ENCODE assay signal across 9 cellular contexts in the genomic region with DNA sequence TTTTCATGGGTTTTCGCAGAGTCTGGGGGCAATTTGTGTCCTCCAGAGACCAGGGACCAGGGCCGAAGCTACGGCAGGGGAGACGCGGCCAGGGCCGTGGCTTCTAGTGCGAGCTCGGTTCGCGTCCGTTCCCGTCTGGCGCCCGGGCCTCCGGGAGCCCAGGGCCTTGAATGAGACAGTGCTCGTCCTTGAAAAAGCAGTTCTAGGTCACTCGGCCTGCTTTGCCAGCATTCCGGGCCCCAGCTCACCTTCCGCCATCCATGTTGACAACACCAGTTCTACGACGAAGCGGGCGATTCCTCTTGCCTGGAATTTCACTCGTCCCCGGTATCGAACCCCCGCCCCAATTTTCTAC. TPM values are rescaled to one million over a fixed set of nuclear protein-coding genes. Genes with fewer than 3 reads are reported as not detected.
A peak's percentile ranks its signal among the peaks of the same experiment; 100 is the strongest.
DNase-seq lines count a peak whose midpoint lies in the region; ATAC-seq and TF ChIP-seq lines count a peak whose summit lies in the region.
"Had no signal": no experiment of that assay in that cellular context is flagged by ENCODE, and none has a peak within 500 bp of the region (broad histone marks: within the 10 kb centered on the region; RNA-seq: fewer than 3 reads in every experiment).

No MANE protein-coding gene starts in this region.

- H3K79me2 ChIP-seq in PC-9 (ENCODE audit: low read depth) = no peaks in the 10 kb centered on the region

- peak overlapping the region; percentile 2 for H2BK120ac ChIP-seq in mesenchymal stem cell (ENCODE audit: low read depth, low read length)

- H3K27me3 Mint-ChIP-seq in CD8-positive, alpha-beta T cell (ENCODE audit: low read depth) = peaks cover 3% of the 10 kb centered on the region

- H3F3A ChIP-seq in PC-9 (ENCODE audit: insufficient read depth, low read depth) = peaks cover 13% of the 10 kb centered on the region

- no peak overlapping the region for H3K23ac ChIP-seq in mesenchymal stem cell (ENCODE audit: low read length in 2 of 2)

- TF ChIP-seq CTCF in CD8-positive, alpha-beta T cell (IDR thresholded peaks at IDR 0.05) = no peak
- TF ChIP-seq CTCF in PC-9 (conservative IDR thresholded peaks at IDR 0.05) (no peak), colonic mucosa (IDR thresholded peaks at IDR 0.05) (no peak), tibial artery (IDR thresholded peaks at IDR 0.05) (no peak)

- peak overlapping the region; percentile 80 to 98 for H2BK12ac ChIP-seq in mesenchymal stem cell (ENCODE audit: low read length in 2 of 2)

- H3K4me2 ChIP-seq in PC-9 (peak overlapping the region; percentile 86), mesenchymal stem cell (ENCODE audit: low read length, poor library complexity, severe bottlenecking) (no peak overlapping the region)

- H4K20me1 ChIP-seq in PC-9 (ENCODE audit: insufficient read depth) = no peaks in the 10 kb centered on the region

- H2BK5ac ChIP-seq in mesenchymal stem cell (ENCODE audit: low read depth, low read length, poor library complexity, severe bottlenecking) = no peak overlapping the region

- H3K14ac ChIP-seq in mesenchymal stem cell (ENCODE audit: low read length in 2 of 2) = no peak overlapping the region

- DNase-seq in CD8-positive, alpha-beta T cell = peak in 3 of 7 experiments; percentile 25 to 34 (median 32)
- DNase-seq in PC-9 (peak in 1 of 2 experiments; percentile 12), colonic mucosa (peak; percentile 52), mesenchymal stem cell (no peak), tibial artery (peak; percentile 32 to 74)

- TSS peak; percentile 80 for BruUV-seq in PC-9 (replicated peaks; lab: Mats Ljungman, UMichigan)

- CTCF ChIA-PET in CD8-positive, alpha-beta T cell (lab: Charles Lee) = interaction anchor here (0.7 to 8.4 kb wide), 10 partner anchors 12 to 420 kb away, joined by 3 to 95 read pairs (median 10); a partner anchor contains a TSS
- CTCF ChIA-PET in PC-9 (lab: Charles Lee) = no interaction called here

- 73% methylated on average over 27 of the region's 27 CpGs for WGBS in mesenchymal stem cell

- peak overlapping the region; percentile 93 for H3K27ac Mint-ChIP-seq in CD8-positive, alpha-beta T cell

- peaks cover 41% of the 10 kb centered on the region for H3K36me3 Mint-ChIP-seq in CD8-positive, alpha-beta T cell

- ATAC-seq in CD8-positive, alpha-beta T cell = peak; percentile 14
- ATAC-seq in GM21717 (IDR thresholded peaks at IDR 0.05; ENCODE audit: unreplicated experiment) (peak; percentile 15), GM19452 (IDR thresholded peaks at IDR 0.05; ENCODE audit: unreplicated experiment) (no peak), HG03565 (IDR thresholded peaks at IDR 0.05; ENCODE audit: unreplicated experiment) (no peak)

- H3K4me3 Mint-ChIP-seq in CD8-positive, alpha-beta T cell = peak overlapping the region; percentile 88

- peaks cover 20% of the 10 kb centered on the region for H3K4me1 ChIP-seq in CD8-positive, alpha-beta T cell (ENCODE audit: insufficient read depth, low read length)
- peaks cover 17% of the 10 kb centered on the region; the same call in 1 of the 2 replicates for H3K4me1 ChIP-seq in PC-9 (replicated peaks; ENCODE audit: insufficient read depth)
- no peaks in the 10 kb centered on the region for H3K4me1 ChIP-seq in colonic mucosa
- H3K4me1 ChIP-seq in mesenchymal stem cell (ENCODE audit: control insufficient read depth, insufficient read depth, low read depth, low read length) = no peaks in the 10 kb centered on the region
- peaks cover 0 to 17% (median 12%) of the 10 kb centered on the region in 4 donors for H3K4me1 ChIP-seq in tibial artery

- H2AFZ ChIP-seq in PC-9 (peak overlapping the region; percentile 95), mesenchymal stem cell (ENCODE audit: low read depth, low read length) (no peak overlapping the region)

- H4K8ac ChIP-seq in mesenchymal stem cell (ENCODE audit: low read length) = peak overlapping the region; percentile 58

- peak overlapping the region; percentile 97 for H3K27ac ChIP-seq in CD8-positive, alpha-beta T cell (ENCODE audit: low read depth, low read length)
- peak overlapping the region; percentile 49 for H3K27ac ChIP-seq in PC-9
- peak overlapping the region; percentile 87 for H3K27ac ChIP-seq in colonic mucosa
- no peak overlapping the region for H3K27ac ChIP-seq in mesenchymal stem cell (ENCODE audit: low read length, poor library complexity, severe bottlenecking)
- peak overlapping the region; percentile 88 to 93 for H3K27ac ChIP-seq in tibial artery

- H3K9ac ChIP-seq in colonic mucosa (ENCODE audit: low read depth in 2 of 2, low read length in 2 of 2) = peak overlapping the region; percentile 91 to 92
- peak overlapping the region; percentile 99 for H3K9ac ChIP-seq in mesenchymal stem cell (ENCODE audit: low read length)

- intact Hi-C loops in CD8-positive, alpha-beta T cell (cut with DNase I, micrococcal nuclease) = loop anchor here (1.0 to 10.0 kb wide), 9 partner anchors 15 to 518 kb away; a partner anchor contains a TSS
- intact Hi-C loops in PC-9 (cut with micrococcal nuclease; ENCODE audit: unreplicated experiment) = no loop called here
- intact Hi-C loops in colonic mucosa (cut with DNase I) = no loop called here
- intact Hi-C loops in tibial artery (cut with DNase I; ENCODE audit: low total_unique reads) = no loop called here

- peaks cover 51% of the 10 kb centered on the region for H3K4me1 Mint-ChIP-seq in CD8-positive, alpha-beta T cell (ENCODE audit: low read depth)

- POLR2A ChIA-PET in CD8-positive, alpha-beta T cell (lab: Charles Lee) = interaction anchor here (0.8 to 3.8 kb wide), 11 partner anchors 12 to 990 kb away, joined by 3 to 24 read pairs (median 4); a partner anchor contains a TSS
- POLR2A ChIA-PET in PC-9 (lab: Charles Lee; ENCODE audit: unreplicated experiment) = interaction anchor here (0.6 to 0.8 kb wide), 2 partner anchors 12 to 1102 kb away, joined by 6 to 9 read pairs; no protein-coding TSS in a partner anchor

- peak overlapping the region; percentile 34 for H2BK15ac ChIP-seq in mesenchymal stem cell (ENCODE audit: low read depth, poor library complexity, severe bottlenecking)

- peak overlapping the region; percentile 75 to 93 for H3K18ac ChIP-seq in mesenchymal stem cell (ENCODE audit: low read depth in 1 of 2, low read length in 2 of 2)

- no peaks in the 10 kb centered on the region for H3K79me1 ChIP-seq in mesenchymal stem cell (replicated peaks; ENCODE audit: low read length, poor library complexity, severe bottlenecking)

- H3K4ac ChIP-seq in mesenchymal stem cell (ENCODE audit: low read depth in 1 of 2, low read length in 2 of 2) = peak overlapping the region in 1 of 2 experiments; percentile 82

- H3K9me3 ChIP-seq in CD8-positive, alpha-beta T cell (ENCODE audit: low read length) = peaks cover 4% of the 10 kb centered on the region
- H3K9me3 ChIP-seq in PC-9 (ENCODE audit: insufficient read depth, low read depth) (no peaks in the 10 kb centered on the region), colonic mucosa (no peaks in the 10 kb centered on the region), mesenchymal stem cell (ENCODE audit: control insufficient read depth, low read length) (no peaks in the 10 kb centered on the region), tibial artery (peaks cover 0 to 15% (median 4%) of the 10 kb centered on the region in 3 donors)

- H3K9me2 ChIP-seq in PC-9 (ENCODE audit: insufficient read depth) = no peaks in the 10 kb centered on the region

- H3K27me3 ChIP-seq in CD8-positive, alpha-beta T cell (ENCODE audit: insufficient read depth, low read length) = no peaks in the 10 kb centered on the region
- no peaks in the 10 kb centered on the region for H3K27me3 ChIP-seq in PC-9 (ENCODE audit: insufficient read depth, low read depth)
- no peaks in the 10 kb centered on the region for H3K27me3 ChIP-seq in colonic mucosa
- peaks cover 0 to 41% of the 10 kb centered on the region in 2 experiments for H3K27me3 ChIP-seq in mesenchymal stem cell (ENCODE audit: control insufficient read depth in 1 of 2, insufficient read depth in 1 of 2, low read length in 2 of 2)
- no peaks in the 10 kb centered on the region for H3K27me3 ChIP-seq in tibial artery

- H4K91ac ChIP-seq in mesenchymal stem cell (ENCODE audit: low read length) = peak overlapping the region; percentile 84

- peak overlapping the region; percentile 71 for H3K4me3 ChIP-seq in CD8-positive, alpha-beta T cell (ENCODE audit: low read depth, low read length)
- peak overlapping the region; percentile 84 for H3K4me3 ChIP-seq in PC-9
- peak overlapping the region; percentile 51 for H3K4me3 ChIP-seq in colonic mucosa
- H3K4me3 ChIP-seq in mesenchymal stem cell (ENCODE audit: insufficient read depth in 1 of 2, low read depth in 1 of 2, low read length in 2 of 2) = peak overlapping the region in 1 of 2 experiments; percentile 84
- peak overlapping the region; percentile 65 to 71 for H3K4me3 ChIP-seq in tibial artery

- no peaks in the 10 kb centered on the region for H3K36me3 ChIP-seq in CD8-positive, alpha-beta T cell (ENCODE audit: insufficient read depth, low read length)
- H3K36me3 ChIP-seq in PC-9 (ENCODE audit: low read depth) = no peaks in the 10 kb centered on the region
- no peaks in the 10 kb centered on the region for H3K36me3 ChIP-seq in colonic mucosa
- no peaks in the 10 kb centered on the region for H3K36me3 ChIP-seq in mesenchymal stem cell (ENCODE audit: control insufficient read depth in 1 of 2, insufficient read depth in 2 of 2, low read depth in 1 of 2, low read length in 2 of 2)
- H3K36me3 ChIP-seq in tibial artery = no peaks in the 10 kb centered on the region

- peaks cover 24% of the 10 kb centered on the region for H3K9me3 Mint-ChIP-seq in CD8-positive, alpha-beta T cell

- H2AK5ac ChIP-seq in mesenchymal stem cell (ENCODE audit: low read length, severe bottlenecking) = no peak overlapping the region

RNA-seq across cellular contexts. Expression of a gene that starts 4.5 kb away (rescaled TPM):
- not detected for total RNA-seq in CD8-positive, alpha-beta T cell
- not detected in 2 replicates for total RNA-seq in PC-9 (2021)
- total RNA-seq in colonic mucosa = not detected
- not detected for polyA plus RNA-seq in mesenchymal stem cell (2013, experiment 1 of 2)
- not detected for polyA plus RNA-seq in mesenchymal stem cell (2013, experiment 2 of 2)
- total RNA-seq: pulmonary artery endothelial cell had no signal

RNA-seq across cellular contexts. Expression of a gene that starts 15.2 kb away (rescaled TPM):
- 1 to 10 TPM in 1 of 2 experiments, under 1 TPM in 1; 0.90 to 1.3 TPM for total RNA-seq in CD8-positive, alpha-beta T cell
- total RNA-seq in PC-9 (2021) (not detected in 2 replicates), colonic mucosa (under 1 TPM; 0.35 to 0.53 TPM)
- 3.6 TPM for polyA plus RNA-seq in mesenchymal stem cell (2013, experiment 1 of 2)
- 3.6 TPM for polyA plus RNA-seq in mesenchymal stem cell (2013, experiment 2 of 2)

RNA-seq across cellular contexts. Expression of a gene that starts 41.3 kb away (rescaled TPM):
- 10 to 100 TPM; 54.7 to 55.6 TPM for total RNA-seq in CD8-positive, alpha-beta T cell
- total RNA-seq in PC-9 (2021) (21.8 and 25.1 TPM in 2 replicates), colonic mucosa (10 to 100 TPM; 37.0 to 39.5 TPM)
- polyA plus RNA-seq in mesenchymal stem cell (2013, experiment 1 of 2) = 15.2 TPM
- 16.5 TPM for polyA plus RNA-seq in mesenchymal stem cell (2013, experiment 2 of 2)

Comparison
In these comparisons a context has a peak if more than half of its experiments do, and no peak if none do; other contexts are left out.
1. ATAC-seq: peak in CD8-positive, alpha-beta T cell (single experiment) and GM21717 (single experiment); none in GM19452 (single experiment) and HG03565 (single experiment).
2. intact Hi-C loops: an anchor here in CD8-positive, alpha-beta T cell (1.0 to 10.0 kb wide); none called in PC-9, colonic mucosa and tibial artery.